8 cellular contexts compared by ENCODE assay signal in the genomic region with DNA sequence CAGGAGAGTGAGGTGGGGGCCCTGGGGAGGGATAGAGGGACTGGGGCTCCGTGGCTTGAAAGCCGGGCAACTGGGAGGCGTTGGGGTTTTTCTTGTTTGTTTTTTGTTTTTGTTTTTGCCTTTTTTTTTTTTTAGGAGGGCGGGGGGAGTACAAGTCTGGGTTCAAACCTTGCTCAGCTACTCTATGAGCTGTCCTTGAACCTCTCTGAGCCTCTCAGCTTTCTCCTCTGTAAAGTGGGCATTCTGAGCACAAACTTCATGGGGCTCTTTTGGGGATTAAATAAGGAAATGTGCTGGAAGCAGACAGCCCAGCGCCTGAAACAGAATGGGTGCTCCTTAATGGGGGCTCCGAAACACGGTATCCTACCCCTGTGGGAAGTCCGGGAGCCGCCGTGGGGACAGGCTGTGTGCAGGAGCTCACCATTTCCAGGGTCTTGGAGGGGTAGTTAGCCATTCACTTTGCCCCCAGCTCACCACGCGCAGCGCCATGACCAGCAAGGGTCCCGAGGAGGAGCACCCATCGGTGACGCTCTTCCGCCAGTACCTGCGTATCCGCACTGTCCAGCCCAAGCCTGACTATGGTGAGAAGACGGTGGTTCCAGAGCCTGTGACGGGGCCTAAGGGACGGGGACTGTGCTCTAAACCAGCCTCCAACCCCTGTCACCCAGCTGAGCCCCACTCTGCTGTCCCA.
A peak's percentile ranks its signal among the peaks of the same experiment; 100 is the strongest.
DNase-seq lines count a peak whose midpoint lies in the region; ATAC-seq lines count a peak whose summit lies in the region.

No MANE protein-coding gene starts in this region.

- no peak for DNase-seq in T-helper 1 cell
- DNase-seq in kidney tubule cell (ENCODE audit: low spot score) = peak; percentile 23
- DNase-seq in substantia nigra (lab: John Stamatoyannopoulos, UW) = no peak
- no peak for DNase-seq in RKO (ENCODE audit: low spot score)

- no peaks in the 10 kb centered on the region for H3K27me3 Mint-ChIP-seq in T-helper 1 cell treated with Interleukin-12 subunit alpha and Interleukin-12 subunit beta and Interleukin-4 antibody, amounts not matched to agents 30 μg/mL and 1 μg/mL, for 36 hours (ENCODE audit: low read depth)

- peaks cover 6% of the 10 kb centered on the region for H3K36me3 Mint-ChIP-seq in T-helper 1 cell treated with Interleukin-12 subunit alpha and Interleukin-12 subunit beta and Interleukin-4 antibody, amounts not matched to agents 30 μg/mL and 1 μg/mL, for 36 hours (ENCODE audit: low read depth)

- peak overlapping the region; percentile 91 for H3K27ac Mint-ChIP-seq in T-helper 1 cell treated with Interleukin-12 subunit alpha and Interleukin-12 subunit beta and Interleukin-4 antibody, amounts not matched to agents 30 μg/mL and 1 μg/mL, for 36 hours

- H3K4me1 Mint-ChIP-seq in T-helper 1 cell treated with Interleukin-12 subunit alpha and Interleukin-12 subunit beta and Interleukin-4 antibody, amounts not matched to agents 30 μg/mL and 1 μg/mL, for 36 hours (ENCODE audit: low read depth) = peaks cover 21% of the 10 kb centered on the region

- H3K9me3 Mint-ChIP-seq in T-helper 1 cell treated with Interleukin-12 subunit alpha and Interleukin-12 subunit beta and Interleukin-4 antibody, amounts not matched to agents 30 μg/mL and 1 μg/mL, for 36 hours = no peaks in the 10 kb centered on the region

- no peak for ATAC-seq in GM18502 (IDR thresholded peaks at IDR 0.05; ENCODE audit: poor library complexity, unreplicated experiment)
- ATAC-seq in GM21529 (IDR thresholded peaks at IDR 0.05; ENCODE audit: unreplicated experiment) = no peak

- peak overlapping the region; percentile 91 for H3K27ac ChIP-seq in angular gyrus (ENCODE audit: low read depth, low read length)
- H3K27ac ChIP-seq in substantia nigra (ENCODE audit: low read depth, low read length, poor library complexity, severe bottlenecking) = peak overlapping the region; percentile 92

- H3K4me3 Mint-ChIP-seq in T-helper 1 cell treated with Interleukin-12 subunit alpha and Interleukin-12 subunit beta and Interleukin-4 antibody, amounts not matched to agents 30 μg/mL and 1 μg/mL, for 36 hours = peak overlapping the region; percentile 93
